9 cellular contexts compared by ENCODE assay signal in genomic region chr7:79452495-79453265, GRCh38. TPM values are rescaled to one million over a fixed set of nuclear protein-coding genes. Genes with fewer than 3 reads are reported as not detected.
DNase-seq lines count a peak whose midpoint lies in the region; ATAC-seq and TF ChIP-seq lines count a peak whose summit lies in the region.
"Had no signal": no experiment of that assay in that cellular context is flagged by ENCODE, and none has a peak within 500 bp of the region (broad histone marks: within the 10 kb centered on the region; RNA-seq: fewer than 3 reads in every experiment).

No MANE protein-coding gene starts in this region.

- CTCF ChIA-PET in activated CD4-positive, alpha-beta T cell treated with anti-CD3 and anti-CD28 coated beads, Interleukin-2, amount 10 ng/mL, durations not matched to agents 7 days and 5 days (lab: Charles Lee) = interaction anchor here (0.6 kb wide), 1 partner anchor 10 kb away, joined by 4 read pairs; no protein-coding TSS in a partner anchor

- peaks cover 2% of the 10 kb centered on the region for H3K4me1 Mint-ChIP-seq in activated CD4-positive, alpha-beta T cell treated with anti-CD3 and anti-CD28 coated beads, Interleukin-2, amount 10 ng/mL, durations not matched to agents 7 days and 5 days
- H3K4me1 Mint-ChIP-seq in brain = peaks cover 52% of the 10 kb centered on the region
- H3K4me1 Mint-ChIP-seq in immature natural killer cell = peaks cover 0 to 5% of the 10 kb centered on the region in 2 donors

- POLR2A ChIA-PET in activated CD4-positive, alpha-beta T cell treated with anti-CD3 and anti-CD28 coated beads, Interleukin-2, amount 10 ng/mL, durations not matched to agents 7 days and 5 days (lab: Charles Lee) = no interaction called here

- H3K27ac Mint-ChIP-seq in activated CD4-positive, alpha-beta T cell treated with anti-CD3 and anti-CD28 coated beads, Interleukin-2, amount 10 ng/mL, durations not matched to agents 7 days and 5 days = no peak overlapping the region
- peak overlapping the region; percentile 91 to 99 (median 97) for H3K27ac Mint-ChIP-seq in brain
- H3K27ac Mint-ChIP-seq in immature natural killer cell = peak overlapping the region in 1 of 6 donors; percentile 52

- no peak for TF ChIP-seq CTCF in brain (conservative IDR thresholded peaks at IDR 0.05)

- H3K36me3 Mint-ChIP-seq in activated CD4-positive, alpha-beta T cell treated with anti-CD3 and anti-CD28 coated beads, Interleukin-2, amount 10 ng/mL, durations not matched to agents 7 days and 5 days (ENCODE audit: low read depth) = no peaks in the 10 kb centered on the region
- H3K36me3 Mint-ChIP-seq in brain = peaks cover 7% of the 10 kb centered on the region
- H3K36me3 Mint-ChIP-seq in immature natural killer cell = peaks cover 0 to 4% (median 3%) of the 10 kb centered on the region in 3 donors

- ATAC-seq in HG02938 (IDR thresholded peaks at IDR 0.05; ENCODE audit: unreplicated experiment) = no peak

- peaks cover 51% of the 10 kb centered on the region for H3K27me3 Mint-ChIP-seq in activated CD4-positive, alpha-beta T cell treated with anti-CD3 and anti-CD28 coated beads, Interleukin-2, amount 10 ng/mL, durations not matched to agents 7 days and 5 days
- H3K27me3 Mint-ChIP-seq in brain = peaks cover 4% of the 10 kb centered on the region
- H3K27me3 Mint-ChIP-seq in immature natural killer cell (ENCODE audit: low read depth in 3 of 3) = peaks cover 1 to 3% (median 2%) of the 10 kb centered on the region in 3 donors

- peaks cover 16% of the 10 kb centered on the region for H3K4me1 ChIP-seq in skeletal muscle satellite cell (ENCODE audit: control insufficient read depth, insufficient read depth, low read length)

- peak overlapping the region; percentile 99 for H3K4me2 ChIP-seq in skeletal muscle satellite cell (ENCODE audit: low read length)

- DNase-seq in activated CD4-positive, alpha-beta T cell treated with anti-CD3 and anti-CD28 coated beads, Interleukin-2, amount 10 ng/mL, durations not matched to agents 7 days and 5 days = no peak
- no peak for DNase-seq in activated CD4-positive, alpha-beta T cell treated with anti-CD3 and anti-CD28 coated beads for 4 hours
- DNase-seq in immature natural killer cell (no peak), SHP77 (lab: John Stamatoyannopoulos, UW) (no peak)
- no peak for DNase-seq in stimulated activated CD4-positive, alpha-beta T cell treated with anti-CD3 and anti-CD28 coated beads, Interleukin-12 subunit alpha, Interleukin-12 subunit beta, amount 100 ng/mL, for 4 hours
- DNase-seq: DND-41 had no signal

- no peaks in the 10 kb centered on the region for H3K9me3 Mint-ChIP-seq in activated CD4-positive, alpha-beta T cell treated with anti-CD3 and anti-CD28 coated beads, Interleukin-2, amount 10 ng/mL, durations not matched to agents 7 days and 5 days
- H3K9me3 Mint-ChIP-seq in brain (peaks cover 0 to 8% (median 0%) of the 10 kb centered on the region in 5 experiments), immature natural killer cell (peaks cover 0 to 43% (median 15%) of the 10 kb centered on the region in 6 donors)

- H3K4me3 ChIP-seq in skeletal muscle satellite cell (ENCODE audit: low read length) = peak overlapping the region; percentile 92

- peaks cover 3% of the 10 kb centered on the region for H3K36me3 ChIP-seq in skeletal muscle satellite cell (ENCODE audit: insufficient read depth, low read length)

- H3K9ac ChIP-seq in skeletal muscle satellite cell (ENCODE audit: low read depth, low read length) = peak overlapping the region; percentile 94

- no peaks in the 10 kb centered on the region for H3K9me3 ChIP-seq in skeletal muscle satellite cell (replicated peaks; ENCODE audit: low read length)

- H3K27me3 ChIP-seq in skeletal muscle satellite cell (ENCODE audit: control insufficient read depth, insufficient read depth, low read length) = no peaks in the 10 kb centered on the region

- H3K4me3 Mint-ChIP-seq in activated CD4-positive, alpha-beta T cell treated with anti-CD3 and anti-CD28 coated beads, Interleukin-2, amount 10 ng/mL, durations not matched to agents 7 days and 5 days = peak overlapping the region; percentile 7
- H3K4me3 Mint-ChIP-seq in brain (peak overlapping the region; percentile 96 to 99 (median 98)), immature natural killer cell (peak overlapping the region; percentile 29 to 76 (median 56))

RNA-seq across cellular contexts. Expression of gene MAGI2, which starts 0.8 kb away (rescaled TPM):
- total RNA-seq in activated CD4-positive, alpha-beta T cell treated with anti-CD3 and anti-CD28 coated beads, Interleukin-2, amount 10 ng/mL, durations not matched to agents 7 days and 5 days = under 1 TPM; 0.05 to 0.10 TPM
- 14.6 TPM for polyA plus RNA-seq in brain (ENCODE audit: insufficient read depth, low read depth, low replicate concordance)
- polyA plus RNA-seq in immature natural killer cell = not detected
- 5.5 and 8.9 TPM in 2 replicates for total RNA-seq in skeletal muscle satellite cell (2012; rRNA removed)

Comparison
In these comparisons a context has a peak if more than half of its experiments do, and no peak if none do; other contexts are left out.
1. H3K4me3 Mint-ChIP-seq: peak in every context shown above with its lines; median percentile 98 in brain; 56 in immature natural killer cell; 7 in activated CD4-positive, alpha-beta T cell treated with anti-CD3 and anti-CD28 coated beads, Interleukin-2, amount 10 ng/mL, durations not matched to agents 7 days and 5 days.
2. RNA of gene MAGI2, which starts 0.8 kb away (polyA plus RNA-seq): 14.6 TPM in brain (single experiment); not detected in immature natural killer cell; every median in the first group is over 10 times any median in the second.